ENCODE assay signal across 7 cellular contexts in the genomic region with DNA sequence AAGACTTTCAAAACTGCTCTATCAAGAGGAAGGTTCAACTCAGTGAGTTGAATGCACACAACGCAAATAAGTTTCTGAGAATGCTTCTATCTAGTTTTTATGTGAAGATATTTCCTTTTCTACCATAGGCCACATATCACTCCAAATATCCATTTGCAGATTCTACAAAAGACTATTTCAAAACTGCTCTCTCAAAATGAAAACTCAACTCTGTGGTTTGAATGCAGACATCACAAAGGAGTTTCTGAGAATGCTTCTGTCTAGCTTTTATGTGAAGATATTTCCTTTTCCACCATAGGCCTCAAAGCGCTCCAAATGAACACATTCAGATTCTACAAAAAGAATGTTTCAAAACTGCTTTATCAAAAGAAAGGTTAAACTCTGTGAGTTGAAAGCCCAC.
DNase-seq lines count a peak whose midpoint lies in the region; ATAC-seq lines count a peak whose summit lies in the region.
"Not testable (repeated sequence)": the region's sequence is repeated elsewhere in the genome, so short reads cannot be mapped to it uniquely, and the experiment has no call there.

No MANE protein-coding gene starts in this region.

- not testable (repeated sequence) for H3K4me2 ChIP-seq in Karpas-422 (ENCODE audit: low read depth, low read length, poor library complexity, severe bottlenecking)

- not testable (repeated sequence) for H4K20me1 ChIP-seq in Karpas-422 (ENCODE audit: insufficient read depth, low read depth, low read length)

- DNase-seq in CD4-positive, CD25-positive, alpha-beta regulatory T cell; Karpas-422; activated CD4-positive, alpha-beta T cell treated with anti-CD3 and anti-CD28 coated beads for 36 hours; activated CD4-positive, alpha-beta memory T cell treated with anti-CD3 and anti-CD28 coated beads, Interleukin-2, amount 10 ng/mL, durations not matched to agents 7 days and 5 days; activated T-helper 1 cell treated with anti-CD3 and anti-CD28 coated beads, Interleukin-12 subunit alpha, Interleukin-12 subunit beta, Interleukin-2, Interleukin-4 antibody, amounts not matched to agents 30 ng/mL and 10 ng/mL and 1 ng/mL, durations not matched to agents 14 hours and 24 hours and 36 hours (ENCODE audit: low spot score); activated naive CD8-positive, alpha-beta T cell treated with anti-CD3 and anti-CD28 coated beads, Interleukin-2, amount 50 U/mL, for 24 hours: not testable (repeated sequence)

- H3K36me3 ChIP-seq in CD4-positive, CD25-positive, alpha-beta regulatory T cell (ENCODE audit: control insufficient read depth, insufficient read depth, low read length); Karpas-422 (ENCODE audit: insufficient read depth, low read length): not testable (repeated sequence)

- H3K4me1 Mint-ChIP-seq in CD4-positive, CD25-positive, alpha-beta regulatory T cell = peaks cover 0 to 55% (median 9%) of the 10 kb centered on the region in 4 donors
- H3K4me1 Mint-ChIP-seq in activated CD4-positive, alpha-beta T cell treated with anti-CD3 and anti-CD28 coated beads for 36 hours = peaks cover 14% of the 10 kb centered on the region
- not testable (repeated sequence) for H3K4me1 Mint-ChIP-seq in activated CD4-positive, alpha-beta memory T cell treated with anti-CD3 and anti-CD28 coated beads, Interleukin-2, amount 10 ng/mL, durations not matched to agents 7 days and 5 days
- peaks cover 26% of the 10 kb centered on the region for H3K4me1 Mint-ChIP-seq in activated T-helper 1 cell treated with anti-CD3 and anti-CD28 coated beads, Interleukin-12 subunit alpha, Interleukin-12 subunit beta, Interleukin-2, Interleukin-4 antibody, amounts not matched to agents 30 ng/mL and 10 ng/mL and 1 ng/mL, durations not matched to agents 14 hours and 24 hours and 36 hours (ENCODE audit: low read depth)
- peaks cover 55% of the 10 kb centered on the region for H3K4me1 Mint-ChIP-seq in activated naive CD4-positive, alpha-beta T cell treated with anti-CD3 and anti-CD28 coated beads, Interleukin-2, amount 50 U/mL, for 24 hours
- H3K4me1 Mint-ChIP-seq in activated naive CD8-positive, alpha-beta T cell treated with anti-CD3 and anti-CD28 coated beads, Interleukin-2, amount 50 U/mL, for 24 hours = peaks cover 31% of the 10 kb centered on the region

- H3K27ac Mint-ChIP-seq in CD4-positive, CD25-positive, alpha-beta regulatory T cell = peak overlapping the region in 2 of 3 donors; percentile 64 to 65
- peak overlapping the region; percentile 44 for H3K27ac Mint-ChIP-seq in activated CD4-positive, alpha-beta T cell treated with anti-CD3 and anti-CD28 coated beads for 36 hours
- H3K27ac Mint-ChIP-seq in activated CD4-positive, alpha-beta memory T cell treated with anti-CD3 and anti-CD28 coated beads, Interleukin-2, amount 10 ng/mL, durations not matched to agents 7 days and 5 days = peak overlapping the region; percentile 19
- peak overlapping the region; percentile 84 for H3K27ac Mint-ChIP-seq in activated T-helper 1 cell treated with anti-CD3 and anti-CD28 coated beads, Interleukin-12 subunit alpha, Interleukin-12 subunit beta, Interleukin-2, Interleukin-4 antibody, amounts not matched to agents 30 ng/mL and 10 ng/mL and 1 ng/mL, durations not matched to agents 14 hours and 24 hours and 36 hours
- peak overlapping the region; percentile 92 for H3K27ac Mint-ChIP-seq in activated naive CD4-positive, alpha-beta T cell treated with anti-CD3 and anti-CD28 coated beads, Interleukin-2, amount 50 U/mL, for 24 hours
- peak overlapping the region; percentile 55 for H3K27ac Mint-ChIP-seq in activated naive CD8-positive, alpha-beta T cell treated with anti-CD3 and anti-CD28 coated beads, Interleukin-2, amount 50 U/mL, for 24 hours

- H3K9ac ChIP-seq in Karpas-422 (ENCODE audit: low read length) = not testable (repeated sequence)

- peak overlapping the region in 1 of 4 donors; percentile 38 for H3K4me3 Mint-ChIP-seq in CD4-positive, CD25-positive, alpha-beta regulatory T cell
- H3K4me3 Mint-ChIP-seq in activated CD4-positive, alpha-beta T cell treated with anti-CD3 and anti-CD28 coated beads for 36 hours; activated CD4-positive, alpha-beta memory T cell treated with anti-CD3 and anti-CD28 coated beads, Interleukin-2, amount 10 ng/mL, durations not matched to agents 7 days and 5 days; activated naive CD8-positive, alpha-beta T cell treated with anti-CD3 and anti-CD28 coated beads, Interleukin-2, amount 50 U/mL, for 24 hours: not testable (repeated sequence)
- peak overlapping the region; percentile 30 for H3K4me3 Mint-ChIP-seq in activated T-helper 1 cell treated with anti-CD3 and anti-CD28 coated beads, Interleukin-12 subunit alpha, Interleukin-12 subunit beta, Interleukin-2, Interleukin-4 antibody, amounts not matched to agents 30 ng/mL and 10 ng/mL and 1 ng/mL, durations not matched to agents 14 hours and 24 hours and 36 hours
- H3K4me3 Mint-ChIP-seq in activated naive CD4-positive, alpha-beta T cell treated with anti-CD3 and anti-CD28 coated beads, Interleukin-2, amount 50 U/mL, for 24 hours = peak overlapping the region; percentile 16

- not testable (repeated sequence) for H3K9me2 ChIP-seq in Karpas-422 (replicated peaks; ENCODE audit: insufficient read depth, low read length)

- POLR2A ChIA-PET in activated CD4-positive, alpha-beta T cell treated with anti-CD3 and anti-CD28 coated beads for 36 hours (lab: Charles Lee); activated CD4-positive, alpha-beta memory T cell treated with anti-CD3 and anti-CD28 coated beads, Interleukin-2, amount 10 ng/mL, durations not matched to agents 7 days and 5 days (lab: Charles Lee): not testable (repeated sequence)

- H2AFZ ChIP-seq in Karpas-422 (ENCODE audit: low read length) = 0 out of 2 replicates have a peak overlapping the region, but pooled peaks have one; percentile 3

- CTCF ChIA-PET in activated CD4-positive, alpha-beta T cell treated with anti-CD3 and anti-CD28 coated beads for 36 hours (lab: Charles Lee); activated CD4-positive, alpha-beta memory T cell treated with anti-CD3 and anti-CD28 coated beads, Interleukin-2, amount 10 ng/mL, durations not matched to agents 7 days and 5 days (lab: Charles Lee): not testable (repeated sequence)

- intact Hi-C loops in activated CD4-positive, alpha-beta T cell treated with anti-CD3 and anti-CD28 coated beads for 36 hours (cut with DNase I, micrococcal nuclease) = not testable (repeated sequence)
- intact Hi-C loops in activated T-helper 1 cell treated with anti-CD3 and anti-CD28 coated beads, Interleukin-12 subunit alpha, Interleukin-12 subunit beta, Interleukin-2, Interleukin-4 antibody, amounts not matched to agents 30 ng/mL and 10 ng/mL and 1 ng/mL, durations not matched to agents 14 hours and 24 hours and 36 hours (cut with micrococcal nuclease) = loop anchor here (2.0 to 10.0 kb wide), 4 partner anchors 120 to 952 kb away; no protein-coding TSS in a partner anchor

- not testable (repeated sequence) for H3K9me3 ChIP-seq in CD4-positive, CD25-positive, alpha-beta regulatory T cell (ENCODE audit: control insufficient read depth in 2 of 2, low read length in 2 of 2); Karpas-422 (ENCODE audit: low read length)

- not testable (repeated sequence) for H3K4me1 ChIP-seq in CD4-positive, CD25-positive, alpha-beta regulatory T cell (ENCODE audit: control insufficient read depth, insufficient read depth, low read length, poor library complexity, severe bottlenecking); Karpas-422 (ENCODE audit: low read length)

- not testable (repeated sequence) for H3K4me3 ChIP-seq in CD4-positive, CD25-positive, alpha-beta regulatory T cell (ENCODE audit: low read depth, low read length); Karpas-422 (ENCODE audit: low read length)

- H3K36me3 Mint-ChIP-seq in CD4-positive, CD25-positive, alpha-beta regulatory T cell; activated CD4-positive, alpha-beta T cell treated with anti-CD3 and anti-CD28 coated beads for 36 hours (ENCODE audit: low read depth); activated naive CD4-positive, alpha-beta T cell treated with anti-CD3 and anti-CD28 coated beads, Interleukin-2, amount 50 U/mL, for 24 hours: not testable (repeated sequence)
- H3K36me3 Mint-ChIP-seq in activated CD4-positive, alpha-beta memory T cell treated with anti-CD3 and anti-CD28 coated beads, Interleukin-2, amount 10 ng/mL, durations not matched to agents 7 days and 5 days (ENCODE audit: low read depth) = peaks cover 12% of the 10 kb centered on the region
- peaks cover 31% of the 10 kb centered on the region for H3K36me3 Mint-ChIP-seq in activated T-helper 1 cell treated with anti-CD3 and anti-CD28 coated beads, Interleukin-12 subunit alpha, Interleukin-12 subunit beta, Interleukin-2, Interleukin-4 antibody, amounts not matched to agents 30 ng/mL and 10 ng/mL and 1 ng/mL, durations not matched to agents 14 hours and 24 hours and 36 hours (ENCODE audit: low read depth)
- peaks cover 10% of the 10 kb centered on the region for H3K36me3 Mint-ChIP-seq in activated naive CD8-positive, alpha-beta T cell treated with anti-CD3 and anti-CD28 coated beads, Interleukin-2, amount 50 U/mL, for 24 hours (ENCODE audit: low read depth)

- not testable (repeated sequence) for H3K79me2 ChIP-seq in Karpas-422 (ENCODE audit: low read length)

- H3K27me3 ChIP-seq in CD4-positive, CD25-positive, alpha-beta regulatory T cell (ENCODE audit: control insufficient read depth, insufficient read depth, low read length); Karpas-422 (ENCODE audit: low read length): not testable (repeated sequence)

- not testable (repeated sequence) for ATAC-seq in CD4-positive, CD25-positive, alpha-beta regulatory T cell (ENCODE audit: low read depth in 2 of 2); activated CD4-positive, alpha-beta T cell treated with anti-CD3 and anti-CD28 coated beads for 36 hours; activated naive CD8-positive, alpha-beta T cell treated with anti-CD3 and anti-CD28 coated beads, Interleukin-2, amount 50 U/mL, for 24 hours

- not testable (repeated sequence) for H3K27ac ChIP-seq in CD4-positive, CD25-positive, alpha-beta regulatory T cell (ENCODE audit: insufficient read depth, low read length, poor library complexity, severe bottlenecking); Karpas-422 (ENCODE audit: low read length)

- H3K9me3 Mint-ChIP-seq in CD4-positive, CD25-positive, alpha-beta regulatory T cell; activated naive CD4-positive, alpha-beta T cell treated with anti-CD3 and anti-CD28 coated beads, Interleukin-2, amount 50 U/mL, for 24 hours; activated naive CD8-positive, alpha-beta T cell treated with anti-CD3 and anti-CD28 coated beads, Interleukin-2, amount 50 U/mL, for 24 hours: not testable (repeated sequence)
- H3K9me3 Mint-ChIP-seq in activated CD4-positive, alpha-beta T cell treated with anti-CD3 and anti-CD28 coated beads for 36 hours (ENCODE audit: low read depth) = peaks cover 11% of the 10 kb centered on the region
- H3K9me3 Mint-ChIP-seq in activated CD4-positive, alpha-beta memory T cell treated with anti-CD3 and anti-CD28 coated beads, Interleukin-2, amount 10 ng/mL, durations not matched to agents 7 days and 5 days = peaks cover 25% of the 10 kb centered on the region
- peaks cover 46% of the 10 kb centered on the region for H3K9me3 Mint-ChIP-seq in activated T-helper 1 cell treated with anti-CD3 and anti-CD28 coated beads, Interleukin-12 subunit alpha, Interleukin-12 subunit beta, Interleukin-2, Interleukin-4 antibody, amounts not matched to agents 30 ng/mL and 10 ng/mL and 1 ng/mL, durations not matched to agents 14 hours and 24 hours and 36 hours

- not testable (repeated sequence) for H3K27me3 Mint-ChIP-seq in CD4-positive, CD25-positive, alpha-beta regulatory T cell; activated CD4-positive, alpha-beta T cell treated with anti-CD3 and anti-CD28 coated beads for 36 hours; activated CD4-positive, alpha-beta memory T cell treated with anti-CD3 and anti-CD28 coated beads, Interleukin-2, amount 10 ng/mL, durations not matched to agents 7 days and 5 days; activated T-helper 1 cell treated with anti-CD3 and anti-CD28 coated beads, Interleukin-12 subunit alpha, Interleukin-12 subunit beta, Interleukin-2, Interleukin-4 antibody, amounts not matched to agents 30 ng/mL and 10 ng/mL and 1 ng/mL, durations not matched to agents 14 hours and 24 hours and 36 hours (ENCODE audit: insufficient read depth); activated naive CD4-positive, alpha-beta T cell treated with anti-CD3 and anti-CD28 coated beads, Interleukin-2, amount 50 U/mL, for 24 hours; activated naive CD8-positive, alpha-beta T cell treated with anti-CD3 and anti-CD28 coated beads, Interleukin-2, amount 50 U/mL, for 24 hours

Comparison
In these comparisons a context has a peak if more than half of its experiments do, and no peak if none do; other contexts are left out.
1. H3K27ac Mint-ChIP-seq: peak in every context shown above with its lines; median percentile 92 in activated naive CD4-positive, alpha-beta T cell treated with anti-CD3 and anti-CD28 coated beads, Interleukin-2, amount 50 U/mL, for 24 hours; 84 in activated T-helper 1 cell treated with anti-CD3 and anti-CD28 coated beads, Interleukin-12 subunit alpha, Interleukin-12 subunit beta, Interleukin-2, Interleukin-4 antibody, amounts not matched to agents 30 ng/mL and 10 ng/mL and 1 ng/mL, durations not matched to agents 14 hours and 24 hours and 36 hours; 64 in CD4-positive, CD25-positive, alpha-beta regulatory T cell; 55 in activated naive CD8-positive, alpha-beta T cell treated with anti-CD3 and anti-CD28 coated beads, Interleukin-2, amount 50 U/mL, for 24 hours; 44 in activated CD4-positive, alpha-beta T cell treated with anti-CD3 and anti-CD28 coated beads for 36 hours; 19 in activated CD4-positive, alpha-beta memory T cell treated with anti-CD3 and anti-CD28 coated beads, Interleukin-2, amount 10 ng/mL, durations not matched to agents 7 days and 5 days.